ENCODE assay signal across 15 cellular contexts in the genomic region with DNA sequence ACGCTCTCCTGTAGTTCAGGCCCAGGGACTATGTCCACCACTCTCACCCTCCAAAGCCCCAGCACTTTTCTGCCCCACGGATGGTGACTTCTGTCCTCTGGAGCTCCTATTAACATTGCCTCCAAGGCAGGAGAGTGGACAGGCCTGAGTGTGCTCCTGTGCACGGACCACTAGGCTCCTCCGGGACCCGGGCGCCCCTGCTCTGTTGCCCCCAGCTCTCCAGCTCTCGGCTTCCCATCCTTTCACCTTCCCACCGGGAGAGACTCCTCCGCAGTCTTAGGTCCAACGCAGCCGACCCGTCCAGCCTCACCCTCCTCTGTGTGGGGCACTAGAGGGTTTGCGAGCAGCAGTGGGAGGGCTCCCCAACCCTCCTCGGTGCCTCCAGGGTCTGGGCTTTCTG. TPM values are rescaled to one million over a fixed set of nuclear protein-coding genes. Genes with fewer than 3 reads are reported as not detected.
DNase-seq lines count a peak whose midpoint lies in the region; ATAC-seq and TF ChIP-seq lines count a peak whose summit lies in the region.
"Had no signal": no experiment of that assay in that cellular context is flagged by ENCODE, and none has a peak within 500 bp of the region (broad histone marks: within the 10 kb centered on the region; RNA-seq: fewer than 3 reads in every experiment).

No MANE protein-coding gene starts in this region.

- H3K27ac ChIP-seq in H9 (ENCODE audit: insufficient read length, low read depth, low read length), result no peak overlapping the region
- peak overlapping the region; percentile 43 to 76 (median 61) for H3K27ac ChIP-seq in right lobe of liver
- H3K27ac ChIP-seq in colonic mucosa, result no peak overlapping the region

- H4K8ac ChIP-seq in H9 (replicated peaks; ENCODE audit: insufficient read length, low read depth, low read length), result no peak overlapping the region

- no peak overlapping the region for H2BK12ac ChIP-seq in H9 (ENCODE audit: insufficient read length, low read depth, low read length)

- H3K4me2 ChIP-seq in H9 (ENCODE audit: insufficient read depth, insufficient read length, low read length), result no peak overlapping the region

- H3K23me2 ChIP-seq in H9 (ENCODE audit: insufficient read length, low read depth, low read length, poor library complexity, severe bottlenecking), result no peaks in the 10 kb centered on the region

- H3K4me3 ChIP-seq in right lobe of liver (no peak overlapping the region), colonic mucosa (no peak overlapping the region)

- no peak for TF ChIP-seq POLR2A in right lobe of liver (IDR thresholded peaks at IDR 0.05)

- H4K91ac ChIP-seq in H9 (ENCODE audit: insufficient read length, low read depth, low read length), result no peak overlapping the region

- H3K27ac Mint-ChIP-seq in H9 (peak overlapping the region in 2 of 3 experiments; percentile 78 to 80; a peak in 4 of 7 replicates), brain (peak overlapping the region in 4 of 5 experiments; percentile 4 to 50 (median 46))
- H3K27ac Mint-ChIP-seq in stimulated activated naive B cell treated with anti-CD40 and anti-IgM and Interleukin-4, amounts not matched to agents 10 μg/mL and 1 μg/mL and 100 μg/mL, for 72 hours, result peak overlapping the region; percentile 82
- H3K27ac Mint-ChIP-seq in naive thymus-derived CD8-positive, alpha-beta T cell, result peak overlapping the region in 2 of 10 donors; percentile 14 to 59
- H3K27ac Mint-ChIP-seq: activated naive CD8-positive, alpha-beta T cell treated with anti-CD3 and anti-CD28 coated beads, Interleukin-2, amount 10 ng/mL, durations not matched to agents 7 days and 5 days had no signal

- ATAC-seq in right lobe of liver (peak in 1 of 4 donors; percentile 1), HG02623 (IDR thresholded peaks at IDR 0.05; ENCODE audit: unreplicated experiment) (no peak)
- ATAC-seq in stimulated activated naive B cell treated with anti-CD40 and anti-IgM and Interleukin-4, amounts not matched to agents 10 μg/mL and 1 μg/mL and 100 μg/mL, for 72 hours (replicated peaks), result no peak
- ATAC-seq in naive thymus-derived CD8-positive, alpha-beta T cell, result no peak

- H3K36me3 ChIP-seq in right lobe of liver (peaks cover 0 to 63% (median 40%) of the 10 kb centered on the region in 4 donors), colonic mucosa (peaks cover 73% of the 10 kb centered on the region)

- H3K9me3 ChIP-seq in H9 (ENCODE audit: control insufficient read depth, low read depth, low read length) (no peaks in the 10 kb centered on the region), right lobe of liver (no peaks in the 10 kb centered on the region), colonic mucosa (no peaks in the 10 kb centered on the region)

- H2BK5ac ChIP-seq in H9 (ENCODE audit: insufficient read length, low read length), result no peak overlapping the region

- intact Hi-C loops in right lobe of liver (cut with DNase I) (no loop called here), colonic mucosa (cut with DNase I) (no loop called here)

- H3K14ac ChIP-seq in H9 (ENCODE audit: insufficient read depth, low read length), result no peak overlapping the region

- no peaks in the 10 kb centered on the region for H3K27me3 ChIP-seq in H9 (ENCODE audit: insufficient read depth, low read length)
- no peaks in the 10 kb centered on the region for H3K27me3 ChIP-seq in right lobe of liver
- H3K27me3 ChIP-seq in colonic mucosa, result no peaks in the 10 kb centered on the region

- no CpG with 5 or more reads among the region's 14 CpGs for WGBS in H9 (ENCODE audit: extremely low coverage, insufficient read length, low lambda C conversion rate)
- WGBS in right lobe of liver (ENCODE audit: insufficient coverage, low coverage, low lambda C conversion rate, missing lambda C conversion rate), result 63% methylated on average over 10 of the region's 14 CpGs

- H3K4ac ChIP-seq in H9 (ENCODE audit: low read depth, low read length), result no peak overlapping the region

- H3K4me3 Mint-ChIP-seq in H9 (no peak overlapping the region), brain (no peak overlapping the region)
- no peak overlapping the region for H3K4me3 Mint-ChIP-seq in stimulated activated naive B cell treated with anti-CD40 and anti-IgM and Interleukin-4, amounts not matched to agents 10 μg/mL and 1 μg/mL and 100 μg/mL, for 72 hours
- H3K4me3 Mint-ChIP-seq in naive thymus-derived CD8-positive, alpha-beta T cell, result no peak overlapping the region
- H3K4me3 Mint-ChIP-seq: activated naive CD8-positive, alpha-beta T cell treated with anti-CD3 and anti-CD28 coated beads, Interleukin-2, amount 10 ng/mL, durations not matched to agents 7 days and 5 days; neural crest cell had no signal

- no peak overlapping the region for H2AK5ac ChIP-seq in H9 (ENCODE audit: insufficient read length, low read length)

- TF ChIP-seq CTCF in H9 (conservative IDR thresholded peaks at IDR 0.05) (no peak), brain (conservative IDR thresholded peaks at IDR 0.05) (no peak), right lobe of liver (IDR thresholded peaks at IDR 0.05) (no peak), colonic mucosa (IDR thresholded peaks at IDR 0.05) (no peak)

- H4K5ac ChIP-seq in H9 (ENCODE audit: insufficient read length, low read depth, low read length), result no peak overlapping the region

- H3K18ac ChIP-seq in H9 (ENCODE audit: insufficient read length, low read depth, low read length), result no peak overlapping the region

- H3K4me1 ChIP-seq in H9 (ENCODE audit: insufficient read depth, low read length) (no peaks in the 10 kb centered on the region), right lobe of liver (peaks cover 0 to 51% (median 23%) of the 10 kb centered on the region in 4 donors), colonic mucosa (no peaks in the 10 kb centered on the region)

- H3K23ac ChIP-seq in H9 (ENCODE audit: insufficient read length, low read depth, low read length), result no peak overlapping the region

- no peaks in the 10 kb centered on the region; the same call in 1 of the 2 replicates for H3K27me3 Mint-ChIP-seq in H9 (ENCODE audit: low read depth)
- no peaks in the 10 kb centered on the region for H3K27me3 Mint-ChIP-seq in brain
- no peaks in the 10 kb centered on the region for H3K27me3 Mint-ChIP-seq in stimulated activated naive B cell treated with anti-CD40 and anti-IgM and Interleukin-4, amounts not matched to agents 10 μg/mL and 1 μg/mL and 100 μg/mL, for 72 hours
- H3K27me3 Mint-ChIP-seq in naive thymus-derived CD8-positive, alpha-beta T cell, result no peaks in the 10 kb centered on the region
- H3K27me3 Mint-ChIP-seq: activated naive CD8-positive, alpha-beta T cell treated with anti-CD3 and anti-CD28 coated beads, Interleukin-2, amount 10 ng/mL, durations not matched to agents 7 days and 5 days had no signal

- H2BK120ac ChIP-seq in H9 (ENCODE audit: low read depth, low read length, poor library complexity, severe bottlenecking), result no peak overlapping the region

- in situ Hi-C loops in G401 (cut with HindIII; ENCODE audit: low sequenced_read_pairs), result no loop called here

- H4K20me1 ChIP-seq in H9 (ENCODE audit: control insufficient read depth, insufficient read depth, insufficient read length), result no peaks in the 10 kb centered on the region

- H3K79me2 ChIP-seq in H9 (ENCODE audit: insufficient read depth, low read length), result no peaks in the 10 kb centered on the region

- no peak overlapping the region for H2AFZ ChIP-seq in H9 (ENCODE audit: low read length)

- no peak overlapping the region for H3K56ac ChIP-seq in H9 (ENCODE audit: insufficient read length, low read depth, low read length)

- POLR2A ChIA-PET in naive thymus-derived CD8-positive, alpha-beta T cell (lab: Charles Lee), result no interaction called here

- DNase-seq in H9 (no peak), right lobe of liver (no peak), colonic mucosa (no peak), G401 (ENCODE audit: low spot score) (no peak)
- no peak for DNase-seq in stimulated activated naive B cell treated with anti-CD40 and anti-IgM and Interleukin-4, amounts not matched to agents 10 μg/mL and 1 μg/mL and 100 μg/mL, for 72 hours
- DNase-seq in naive thymus-derived CD8-positive, alpha-beta T cell, result no peak
- DNase-seq: activated naive CD8-positive, alpha-beta T cell treated with anti-CD3 and anti-CD28 coated beads, Interleukin-2, amount 10 ng/mL, durations not matched to agents 7 days and 5 days; DND-41; NCI-H2107; stimulated activated CD4-positive, alpha-beta T cell treated with anti-CD3 and anti-CD28 coated beads, Interleukin-15, amount 100 ng/mL, for 24 hours had no signal

- peaks cover 0 to 4% of the 10 kb centered on the region in 2 experiments; a peak in 1 of 4 replicates for H3K4me1 Mint-ChIP-seq in H9
- peaks cover 5% of the 10 kb centered on the region for H3K4me1 Mint-ChIP-seq in brain
- H3K4me1 Mint-ChIP-seq in stimulated activated naive B cell treated with anti-CD40 and anti-IgM and Interleukin-4, amounts not matched to agents 10 μg/mL and 1 μg/mL and 100 μg/mL, for 72 hours, result peaks cover 0 to 3% of the 10 kb centered on the region in 2 donors
- H3K4me1 Mint-ChIP-seq in naive thymus-derived CD8-positive, alpha-beta T cell, result no peaks in the 10 kb centered on the region

- H3K36me3 Mint-ChIP-seq in H9 (ENCODE audit: insufficient read depth in 1 of 3, low read depth in 3 of 3) (peaks cover 37 to 77% (median 71%) of the 10 kb centered on the region in 3 experiments; a peak in 6 of 7 replicates), brain (peaks cover 47% of the 10 kb centered on the region)
- peaks cover 28 to 58% of the 10 kb centered on the region in 2 donors for H3K36me3 Mint-ChIP-seq in stimulated activated naive B cell treated with anti-CD40 and anti-IgM and Interleukin-4, amounts not matched to agents 10 μg/mL and 1 μg/mL and 100 μg/mL, for 72 hours
- peaks cover 0 to 35% (median 9%) of the 10 kb centered on the region in 3 donors for H3K36me3 Mint-ChIP-seq in naive thymus-derived CD8-positive, alpha-beta T cell

- H2BK20ac ChIP-seq in H9 (ENCODE audit: low read depth, low read length, poor library complexity, severe bottlenecking), result no peak overlapping the region

- no peak overlapping the region for H3T11ph ChIP-seq in H9 (ENCODE audit: low read length)

- no peaks in the 10 kb centered on the region for H3K79me1 ChIP-seq in H9 (ENCODE audit: insufficient read depth, low read depth, low read length, poor library complexity, severe bottlenecking)

- H3K9me3 Mint-ChIP-seq in H9 (no peaks in the 10 kb centered on the region), brain (no peaks in the 10 kb centered on the region)
- no peaks in the 10 kb centered on the region for H3K9me3 Mint-ChIP-seq in stimulated activated naive B cell treated with anti-CD40 and anti-IgM and Interleukin-4, amounts not matched to agents 10 μg/mL and 1 μg/mL and 100 μg/mL, for 72 hours
- H3K9me3 Mint-ChIP-seq in naive thymus-derived CD8-positive, alpha-beta T cell, result no peaks in the 10 kb centered on the region
- H3K9me3 Mint-ChIP-seq: activated naive CD8-positive, alpha-beta T cell treated with anti-CD3 and anti-CD28 coated beads, Interleukin-2, amount 10 ng/mL, durations not matched to agents 7 days and 5 days; neural crest cell had no signal

- H3K9ac ChIP-seq in H9 (ENCODE audit: extremely low read depth, insufficient read length, low read length) (no peak overlapping the region), colonic mucosa (ENCODE audit: low read depth in 2 of 2, low read length in 2 of 2) (no peak overlapping the region)

- H2BK15ac ChIP-seq in H9 (ENCODE audit: low read depth, low read length), result no peak overlapping the region

RNA-seq across cellular contexts. Expression of a gene that starts 30.4 kb away (rescaled TPM):
- total RNA-seq in H9 (2021) (10.3 and 10.5 TPM in 2 replicates), right lobe of liver (10 to 100 TPM in 3 of 6 experiments, 1 to 10 TPM in 3; 2.2 to 45.3 (median 16.3) TPM), colonic mucosa (1 to 10 TPM; 5.2 to 5.7 TPM)
- polyA plus RNA-seq in brain (ENCODE audit: insufficient read depth, low read depth, low replicate concordance), result 0.44 TPM
- total RNA-seq in naive thymus-derived CD8-positive, alpha-beta T cell, result 1 to 10 TPM; 8.2 TPM
- 1 to 10 TPM; 2.0 to 6.2 (median 4.6) TPM for polyA plus RNA-seq in naive thymus-derived CD8-positive, alpha-beta T cell
- 5.3 and 5.8 TPM in 2 replicates for total RNA-seq in G401 (2014; rRNA removed; shearing (Covaris generic))
- total RNA-seq: neural crest cell, SK-MEL-5 had no signal

RNA-seq across cellular contexts. Expression of a gene that starts 59.5 kb away (rescaled TPM):
- 0.92 TPM in 1 of 2 replicates, not detected in the other for total RNA-seq in H9 (2021)
- polyA plus RNA-seq in brain (ENCODE audit: insufficient read depth, low read depth, low replicate concordance), result not detected
- not detected for total RNA-seq in right lobe of liver
- total RNA-seq in naive thymus-derived CD8-positive, alpha-beta T cell, result not detected
- not detected for polyA plus RNA-seq in naive thymus-derived CD8-positive, alpha-beta T cell
- total RNA-seq in colonic mucosa, result not detected
- total RNA-seq in G401 (2014; rRNA removed; shearing (Covaris generic)), result not detected in 2 replicates
- total RNA-seq: activated naive CD8-positive, alpha-beta T cell treated with anti-CD3 and anti-CD28 coated beads, Interleukin-2, amount 10 ng/mL, durations not matched to agents 7 days and 5 days; neural crest cell; SK-MEL-5 had no signal
- polyA plus RNA-seq: BJ had no signal

Comparison
In these comparisons a context has a peak if more than half of its experiments do, and no peak if none do; other contexts are left out.
1. H3K27ac ChIP-seq: peak in right lobe of liver (3 of 3); none in H9 (single experiment) and colonic mucosa (single experiment).